1 cellular context compared by ENCODE assay signal in the genomic region with DNA sequence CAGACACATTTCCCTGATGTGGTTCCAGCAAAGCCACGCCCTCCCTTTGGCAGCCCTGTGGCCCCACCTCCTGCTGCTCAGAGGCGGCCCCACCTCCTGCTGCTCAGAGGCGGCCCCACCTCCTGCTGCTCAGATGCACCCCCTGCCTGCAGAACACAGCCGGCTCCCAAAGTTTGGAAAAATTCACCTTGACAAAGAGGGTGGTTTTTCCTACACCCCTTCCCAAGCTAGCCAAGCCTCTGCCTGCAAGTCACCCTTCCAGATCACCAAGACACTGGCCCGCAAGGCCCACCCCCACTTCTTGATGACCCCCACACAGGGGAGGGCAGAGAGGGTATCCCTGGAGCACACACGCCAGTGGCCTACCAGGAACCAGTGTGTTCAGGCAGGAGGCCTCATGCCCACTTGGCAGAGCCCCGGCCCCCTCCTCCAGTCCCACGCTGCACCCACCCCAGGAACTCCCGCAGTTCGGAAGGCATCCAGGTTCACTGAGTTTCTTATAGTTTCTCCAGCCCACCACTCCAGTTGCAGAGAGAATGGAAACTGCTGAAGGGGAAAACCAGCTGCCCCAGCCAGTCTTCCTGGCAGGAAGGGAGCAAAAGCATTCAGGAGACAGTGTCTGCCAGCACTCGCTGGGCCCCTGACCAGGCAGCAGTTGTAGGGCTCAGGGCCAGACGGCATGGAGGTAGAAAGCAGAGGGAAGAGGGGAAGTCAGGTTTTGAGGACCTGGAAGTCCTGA.
TF ChIP-seq lines count a peak whose summit lies in the region.

No MANE protein-coding gene starts in this region.

TF ChIP-seq in HCT116, 20 proteins besides CTCF, POLR2A, EP300 and RAD21 (continued from another document):
- TF ChIP-seq REST (IDR thresholded peaks at IDR 0.05; ENCODE audit: low read depth) (no peak), SIN3A (IDR thresholded peaks at IDR 0.05; ENCODE audit: low read depth) (no peak), TCF7L2 (IDR thresholded peaks at IDR 0.05; ENCODE audit: borderline replicate concordance, extremely low read depth, insufficient read depth, insufficient read length) (no peak), FOSL1 (IDR thresholded peaks at IDR 0.05; ENCODE audit: low read depth) (no peak)
